ENCODE assay signal across 21 cellular contexts in genomic region chr2:71711470-71711857, GRCh38.
DNase-seq lines count a peak whose midpoint lies in the region; FAIRE-seq and TF ChIP-seq lines count a peak whose summit lies in the region.
"Had no signal": no experiment of that assay in that cellular context is flagged by ENCODE, and none has a peak within 500 bp of the region (broad histone marks: within the 10 kb centered on the region; RNA-seq: fewer than 3 reads in every experiment).

No MANE protein-coding gene starts in this region.

- H4K20me1 ChIP-seq in astrocyte (ENCODE audit: insufficient read depth, low read length): no peaks in the 10 kb centered on the region

- peaks cover 5% of the 10 kb centered on the region for H3K36me3 Mint-ChIP-seq in astrocyte (ENCODE audit: low read depth, unreplicated experiment)
- H3K36me3 Mint-ChIP-seq: naive thymus-derived CD4-positive, alpha-beta T cell had no signal

- no peak overlapping the region for H3K27ac Mint-ChIP-seq in astrocyte (ENCODE audit: unreplicated experiment)
- H3K27ac Mint-ChIP-seq: activated T-cell treated with anti-CD3 and anti-CD28 coated beads, Interleukin-2, amount 50 U/mL, for 72 hours; naive thymus-derived CD4-positive, alpha-beta T cell had no signal

- FAIRE-seq in astrocyte (lab: Jason Lieb, UNC): no peak
- FAIRE-seq: endothelial cell of umbilical vein had no signal

- peak; percentile 76 for DNase-seq in AG08395 (ENCODE audit: low spot score)
- peak; percentile 34 for DNase-seq in H4 (ENCODE audit: low spot score)
- peak; percentile 27 for DNase-seq in astrocyte (ENCODE audit: low read depth)
- DNase-seq in iris pigment epithelial cell (ENCODE audit: low read depth): peak; percentile 8
- no peak for DNase-seq in GF-D8 (lab: John Stamatoyannopoulos, UW)
- no peak for DNase-seq in G401 (ENCODE audit: low spot score)
- DNase-seq in transverse colon: no peak
- no peak for DNase-seq in activated T-cell treated with anti-CD3 and anti-CD28 coated beads, Interleukin-2, amount 50 U/mL, for 48 hours
- DNase-seq: activated CD4-positive, alpha-beta T cell treated with anti-CD3 and anti-CD28 coated beads, Interleukin-2, amount 50 U/mL, for 48 hours; activated T-cell treated with anti-CD3 and anti-CD28 coated beads, Interleukin-2, amount 50 U/mL, for 72 hours; adrenal gland; H7; hippocampal formation; KBM-7; naive thymus-derived CD4-positive, alpha-beta T cell; NCI-H1436 treated with DMSO at 0.1 percent for 48 hours; NCI-H446; retina; stimulated activated CD4-positive, alpha-beta T cell treated with anti-CD3 and anti-CD28 coated beads, Interleukin-1b, Interleukin-23, amount 100 ng/mL, for 48 hours had no signal

- H2AFZ ChIP-seq in astrocyte (ENCODE audit: low read depth, low read length): no peak overlapping the region

- H3K4me1 Mint-ChIP-seq in astrocyte (ENCODE audit: low read depth, unreplicated experiment): peaks cover 4% of the 10 kb centered on the region
- H3K4me1 Mint-ChIP-seq: naive thymus-derived CD4-positive, alpha-beta T cell had no signal

- peaks cover 52% of the 10 kb centered on the region for H3K27me3 Mint-ChIP-seq in astrocyte (ENCODE audit: low read depth, unreplicated experiment)

- in situ Hi-C loops in G401 (cut with HindIII; ENCODE audit: low sequenced_read_pairs): no loop called here
- in situ Hi-C loops in transverse colon (cut with MboI; ENCODE audit: low pct_ligation_motif_present in 1 of 4, low pct_unique_long_range_greater_than_20kb in 1 of 4, low sequenced_read_pairs in 3 of 4): no loop called here

- no peak for TF ChIP-seq EP300 in transverse colon (IDR thresholded peaks at IDR 0.05; ENCODE audit: low read depth)

- no peaks in the 10 kb centered on the region for H3K79me2 ChIP-seq in astrocyte (ENCODE audit: insufficient read depth, low read length)

- peaks cover 4% of the 10 kb centered on the region for H3K27me3 ChIP-seq in astrocyte (ENCODE audit: insufficient read depth, low read length)
- no peaks in the 10 kb centered on the region for H3K27me3 ChIP-seq in transverse colon
- H3K27me3 ChIP-seq: adrenal gland had no signal

- no peak for TF ChIP-seq POLR2A in transverse colon (IDR thresholded peaks at IDR 0.05)

- H3K4me3 Mint-ChIP-seq in astrocyte (ENCODE audit: unreplicated experiment): no peak overlapping the region
- H3K4me3 Mint-ChIP-seq: activated T-cell treated with anti-CD3 and anti-CD28 coated beads, Interleukin-2, amount 50 U/mL, for 72 hours; naive thymus-derived CD4-positive, alpha-beta T cell had no signal

- H3K9me3 Mint-ChIP-seq in astrocyte (ENCODE audit: unreplicated experiment): peaks cover 10% of the 10 kb centered on the region
- H3K9me3 Mint-ChIP-seq: activated T-cell treated with anti-CD3 and anti-CD28 coated beads, Interleukin-2, amount 50 U/mL, for 72 hours; naive thymus-derived CD4-positive, alpha-beta T cell had no signal

- no peak overlapping the region for H3K27ac ChIP-seq in astrocyte (ENCODE audit: low read depth, low read length)
- no peak overlapping the region for H3K27ac ChIP-seq in transverse colon
- H3K27ac ChIP-seq: adrenal gland had no signal

- no peak overlapping the region for H3K9ac ChIP-seq in astrocyte (ENCODE audit: low read length)

- TF ChIP-seq CTCF in astrocyte (IDR thresholded peaks at IDR 0.05; ENCODE audit: insufficient read depth, low read depth, low read length) (no peak), transverse colon (IDR thresholded peaks at IDR 0.05) (no peak)

- H3K36me3 ChIP-seq in astrocyte (ENCODE audit: insufficient read depth, low read length) (no peaks in the 10 kb centered on the region), transverse colon (no peaks in the 10 kb centered on the region)
- H3K36me3 ChIP-seq: adrenal gland, thoracic aorta had no signal

- H3K4me1 ChIP-seq in astrocyte (ENCODE audit: insufficient read depth, low read length) (peaks cover 13% of the 10 kb centered on the region), transverse colon (peaks cover 0 to 4% (median 3%) of the 10 kb centered on the region in 4 donors)

- 73 to 79% methylated on average over 3 to 5 of the region's 5 CpGs for WGBS in transverse colon (ENCODE audit: low coverage in 1 of 2), 2 donors

- H3K4me3 ChIP-seq in astrocyte (ENCODE audit: insufficient read depth, low read depth, low read length) (no peak overlapping the region), transverse colon (no peak overlapping the region)
- H3K4me3 ChIP-seq: adrenal gland, thoracic aorta had no signal

- intact Hi-C loops in transverse colon (cut with DNase I; ENCODE audit: low total_unique reads): no loop called here

- H3K9me3 ChIP-seq in astrocyte (ENCODE audit: insufficient read depth, low read depth, low read length): no peaks in the 10 kb centered on the region
- no peaks in the 10 kb centered on the region for H3K9me3 ChIP-seq in transverse colon
- H3K9me3 ChIP-seq: adrenal gland, thoracic aorta had no signal

- no peak overlapping the region for H3K4me2 ChIP-seq in astrocyte (ENCODE audit: low read length)

Comparison
In these comparisons a context has a peak if more than half of its experiments do, and no peak if none do; other contexts are left out.
1. DNase-seq: peak in AG08395 (single experiment), H4 (single experiment), astrocyte (single experiment) and iris pigment epithelial cell (single experiment); none in GF-D8 (single experiment), G401 (single experiment), transverse colon (single experiment) and activated T-cell treated with anti-CD3 and anti-CD28 coated beads, Interleukin-2, amount 50 U/mL, for 48 hours (0 of 2).